Comparison of ENCODE assay signal across 9 cellular contexts in the genomic region with DNA sequence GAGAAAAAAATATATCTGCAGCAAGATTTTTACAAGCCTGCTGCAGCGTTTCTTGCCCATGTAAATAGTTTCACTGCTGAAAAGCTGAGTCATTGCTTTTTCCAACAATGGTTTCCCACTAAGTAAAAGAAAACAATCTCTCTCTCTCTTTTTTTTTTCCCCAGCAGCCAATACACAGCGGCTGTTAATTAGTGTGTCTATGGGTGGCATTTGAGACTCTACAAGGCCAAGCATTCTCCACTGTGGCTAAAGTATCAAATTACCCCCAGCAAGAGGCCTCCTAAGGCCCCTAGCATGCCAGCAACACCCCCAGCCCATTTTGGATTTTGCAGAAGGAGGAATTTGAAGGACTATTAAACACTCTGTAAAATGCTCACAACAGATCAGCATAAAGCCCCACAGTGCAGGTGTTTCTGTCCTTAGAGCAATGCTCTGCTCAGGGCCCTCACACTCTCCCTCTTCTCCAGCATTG.
DNase-seq lines count a peak whose midpoint lies in the region; FAIRE-seq and TF ChIP-seq lines count a peak whose summit lies in the region.
"Had no signal": no experiment of that assay in that cellular context is flagged by ENCODE, and none has a peak within 500 bp of the region (broad histone marks: within the 10 kb centered on the region; RNA-seq: fewer than 3 reads in every experiment).

No MANE protein-coding gene starts in this region.

- no peaks in the 10 kb centered on the region for H3K9me2 ChIP-seq in SU-DHL-6 (replicated peaks; ENCODE audit: insufficient read depth, low read length)

- peak overlapping the region; percentile 36 for H3K4me2 ChIP-seq in SU-DHL-6 (ENCODE audit: low read depth, low read length, poor library complexity, severe bottlenecking)

- no peak overlapping the region for H3K9ac ChIP-seq in SU-DHL-6 (ENCODE audit: low read length)

- H3K79me2 ChIP-seq in SU-DHL-6 (ENCODE audit: insufficient read depth, low read length): no peaks in the 10 kb centered on the region

- no peaks in the 10 kb centered on the region for H3K36me3 ChIP-seq in SU-DHL-6 (ENCODE audit: low read length)

- H2AFZ ChIP-seq in SU-DHL-6 (ENCODE audit: low read depth, low read length, severe bottlenecking): no peak overlapping the region

- no peak for FAIRE-seq in frontal cortex (lab: Jason Lieb, UNC)

- H3K9me3 ChIP-seq in AG04450 (ENCODE audit: control insufficient read depth, insufficient read depth, low read length) (no peaks in the 10 kb centered on the region), SU-DHL-6 (ENCODE audit: insufficient read depth, low read length) (no peaks in the 10 kb centered on the region)

- CTCF ChIA-PET in AG04450 (lab: Charles Lee): no interaction called here

- H4K20me1 ChIP-seq in SU-DHL-6 (ENCODE audit: low read depth, low read length): no peaks in the 10 kb centered on the region

- POLR2A ChIA-PET in AG04450 (lab: Yijun Ruan, JAX): no interaction called here

- H3K27ac ChIP-seq in AG04450 (ENCODE audit: low read depth, low read length) (peak overlapping the region; percentile 83), SU-DHL-6 (ENCODE audit: low read depth, low read length) (peak overlapping the region; percentile 77)

- no peak overlapping the region for H3K4me3 ChIP-seq in AG04450 (ENCODE audit: low read depth, low read length)
- H3K4me3 ChIP-seq in SU-DHL-6 (ENCODE audit: insufficient read depth, low read length, poor library complexity, severe bottlenecking): no peak overlapping the region
- H3K4me3 ChIP-seq: lung had no signal

- H3K27me3 ChIP-seq in AG04450 (ENCODE audit: control insufficient read depth, insufficient read depth, low read length) (no peaks in the 10 kb centered on the region), SU-DHL-6 (ENCODE audit: low read length) (no peaks in the 10 kb centered on the region)

- TF ChIP-seq CTCF in AG04450 (IDR thresholded peaks at IDR 0.05; ENCODE audit: low read depth, low read length): no peak
- TF ChIP-seq CTCF in SU-DHL-6 (IDR thresholded peaks at IDR 0.05; ENCODE audit: insufficient read depth, low read length, poor library complexity, severe bottlenecking): no peak

- H3F3A ChIP-seq in SU-DHL-6 (ENCODE audit: insufficient read depth): peaks cover 16% of the 10 kb centered on the region; the same call in 1 of the 2 replicates

- DNase-seq in AG04450 (ENCODE audit: low read depth, low spot score) (no peak), LHCN-M2 (ENCODE audit: low read depth) (peak; percentile 59), iPS-NIHi7 (ENCODE audit: extremely low spot score) (peak; percentile 65), frontal cortex (ENCODE audit: low spot score in 2 of 2) (no peak), HT-29 (ENCODE audit: low spot score) (no peak), UCSD-AML1 (lab: John Stamatoyannopoulos, UW; ENCODE audit: unreplicated experiment) (no peak)
- no peak for DNase-seq in activated naive CD4-positive, alpha-beta T cell (lab: John Stamatoyannopoulos, UW)

Comparison
In these comparisons a context has a peak if more than half of its experiments do, and no peak if none do; other contexts are left out.
1. DNase-seq: peak in LHCN-M2 (single experiment) and iPS-NIHi7 (single experiment); none in AG04450 (single experiment), frontal cortex (0 of 2), activated naive CD4-positive, alpha-beta T cell (0 of 4), HT-29 (single experiment) and UCSD-AML1 (single experiment).